In genomic region chr17:7862692-7863437, GRCh38 we compare ENCODE assay signal across 8 cellular contexts. TPM values are rescaled to one million over a fixed set of nuclear protein-coding genes. Genes with fewer than 3 reads are reported as not detected.
DNase-seq lines count a peak whose midpoint lies in the region; ATAC-seq, FAIRE-seq and TF ChIP-seq lines count a peak whose summit lies in the region.

No MANE protein-coding gene starts in this region.

- TF ChIP-seq POLR2A in thyroid gland (IDR thresholded peaks at IDR 0.05) = no peak

- H3K4me1 ChIP-seq in thyroid gland = peaks cover 10 to 11% of the 10 kb centered on the region in 2 donors

- H3K36me3 ChIP-seq in thyroid gland = peaks cover 0 to 2% of the 10 kb centered on the region in 2 donors

- no peaks in the 10 kb centered on the region for H3K27me3 ChIP-seq in thyroid gland

- no peak overlapping the region for H3K4me3 ChIP-seq in thyroid gland (replicated peaks in 1 of 3)

- H3K9me3 ChIP-seq in thyroid gland = no peaks in the 10 kb centered on the region

- ATAC-seq in GM21576 (IDR thresholded peaks at IDR 0.05; ENCODE audit: unreplicated experiment) (no peak), HG02678 (IDR thresholded peaks at IDR 0.05; ENCODE audit: unreplicated experiment) (no peak)

- intact Hi-C loops in thyroid gland (cut with DNase I) = loop anchor here (5.0 kb wide), 2 partner anchors 64 to 124 kb away; partner anchors contain the start of gene KCNAB3

- peak; percentile 53 for DNase-seq in ELF-1 (ENCODE audit: low read depth, low spot score)
- peak; percentile 53 for DNase-seq in NCI-H345 (lab: John Stamatoyannopoulos, UW)
- peak; percentile 56 for DNase-seq in amniotic epithelial cell (ENCODE audit: low read depth)
- DNase-seq in iPS-NIHi7 (ENCODE audit: extremely low spot score) = peak; percentile 69
- DNase-seq in thyroid gland = peak; percentile 49 to 52

- TF ChIP-seq CTCF in thyroid gland (IDR thresholded peaks at IDR 0.05) = peak; percentile 64 to 92 (median 77)

- peak; percentile 23 for FAIRE-seq in A204.1 (lab: Jason Lieb, UNC)

- 44 to 48% methylated on average over 3 of the region's 3 CpGs for WGBS in thyroid gland, 2 donors

- H3K27ac ChIP-seq in thyroid gland = no peak overlapping the region

RNA-seq across cellular contexts. Expression of gene CYB5D1, which starts 5.1 kb away (rescaled TPM):
- total RNA-seq in thyroid gland = 10 to 100 TPM; 14.9 to 29.5 (median 23.5) TPM

RNA-seq across cellular contexts. Expression of gene NAA38, which starts 5.5 kb away (rescaled TPM):
- 100 to 1,000 TPM in 2 of 4 donors, 10 to 100 TPM in 2; 24.6 to 180 (median 79.6) TPM for total RNA-seq in thyroid gland

RNA-seq across cellular contexts. Expression of gene TMEM88, which starts 8.0 kb away (rescaled TPM):
- total RNA-seq in thyroid gland = 10 to 100 TPM; 12.3 to 39.5 (median 18.4) TPM

RNA-seq across cellular contexts. Expression of gene CHD3, which starts 25.7 kb away (rescaled TPM):
- 100 to 1,000 TPM in 1 of 4 donors, 10 to 100 TPM in 3; 78.9 to 117 (median 91.4) TPM for total RNA-seq in thyroid gland

RNA-seq across cellular contexts. Expression of gene KDM6B, which starts 28.8 kb away (rescaled TPM):
- 10 to 100 TPM in 2 of 4 donors, 1 to 10 TPM in 2; 4.8 to 14.4 (median 10.4) TPM for total RNA-seq in thyroid gland
